Comparison of ENCODE assay signal across 8 cellular contexts in the genomic region with DNA sequence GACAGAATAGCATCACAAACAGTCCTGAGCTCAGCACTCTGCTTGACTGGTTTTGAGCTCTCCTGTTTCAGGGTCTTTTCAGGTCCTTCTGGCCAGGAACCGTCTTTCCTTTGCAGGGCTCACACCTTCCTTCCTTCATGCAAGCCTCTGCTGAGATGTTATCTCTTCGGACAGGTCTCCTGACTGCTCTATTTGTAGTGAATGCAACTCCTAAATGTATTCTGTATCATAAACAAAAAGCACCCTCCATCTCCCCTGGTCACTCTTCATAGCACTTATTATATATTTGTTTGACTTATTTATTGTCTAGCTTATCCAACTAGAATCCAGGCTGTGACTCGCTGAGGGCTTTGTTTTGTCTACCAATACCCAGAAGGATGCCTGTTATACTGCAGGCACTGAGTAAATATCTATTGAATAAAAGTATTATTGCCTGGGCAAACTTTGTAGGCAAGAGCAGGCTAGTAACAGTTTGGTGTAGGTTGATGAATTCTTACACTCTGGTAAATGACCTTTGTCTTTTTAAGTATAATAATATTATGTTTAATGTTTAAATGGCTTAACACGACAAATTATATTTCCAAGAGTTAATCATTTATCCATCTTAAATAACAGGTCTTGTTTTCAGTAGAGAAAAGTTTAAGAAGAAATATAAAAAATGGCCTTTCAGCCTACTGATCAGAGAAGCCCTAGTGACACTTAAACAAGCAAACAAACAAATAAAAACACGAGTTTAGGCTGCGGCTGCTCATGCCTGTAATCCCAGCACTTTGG.
DNase-seq lines count a peak whose midpoint lies in the region; ATAC-seq and TF ChIP-seq lines count a peak whose summit lies in the region.

No MANE protein-coding gene starts in this region.

- no peak for DNase-seq in activated naive CD4-positive, alpha-beta T cell treated with anti-CD3 and anti-CD28 coated beads, Interleukin-2, amount 10 ng/mL, durations not matched to agents 7 days and 5 days
- no peak for DNase-seq in activated naive CD4-positive, alpha-beta T cell treated with anti-CD3 and anti-CD28 coated beads, Interleukin-2, amount 50 U/mL, for 72 hours (ENCODE audit: low spot score in 2 of 2)
- DNase-seq in T-cell (no peak), endothelial cell (ENCODE audit: low spot score) (no peak)

- peak overlapping the region; percentile 61 to 67 for H3K27ac ChIP-seq in liver (ENCODE audit: low read depth in 1 of 2, low read length in 2 of 2)
- peak overlapping the region; percentile 3 for H3K27ac ChIP-seq in urinary bladder (ENCODE audit: low read depth)

- H3K27me3 Mint-ChIP-seq in activated naive CD4-positive, alpha-beta T cell treated with anti-CD3 and anti-CD28 coated beads, Interleukin-2, amount 10 ng/mL, durations not matched to agents 7 days and 5 days: peaks cover 4% of the 10 kb centered on the region
- H3K27me3 Mint-ChIP-seq in T-cell (no peaks in the 10 kb centered on the region), endothelial cell (ENCODE audit: unreplicated experiment) (peaks cover 6% of the 10 kb centered on the region)

- 32% methylated on average over 6 of the region's 6 CpGs for WGBS in liver
- 62% methylated on average over 6 of the region's 6 CpGs for WGBS in urinary bladder

- peak overlapping the region in 1 of 2 donors; percentile 43 for H3K9ac ChIP-seq in liver (ENCODE audit: low read depth in 1 of 2, low read length in 2 of 2)

- no peaks in the 10 kb centered on the region for H3K9me3 Mint-ChIP-seq in activated naive CD4-positive, alpha-beta T cell treated with anti-CD3 and anti-CD28 coated beads, Interleukin-2, amount 10 ng/mL, durations not matched to agents 7 days and 5 days
- H3K9me3 Mint-ChIP-seq in activated naive CD4-positive, alpha-beta T cell treated with anti-CD3 and anti-CD28 coated beads, Interleukin-2, amount 50 U/mL, for 72 hours: no peaks in the 10 kb centered on the region
- H3K9me3 Mint-ChIP-seq in T-cell: no peaks in the 10 kb centered on the region
- no peaks in the 10 kb centered on the region for H3K9me3 Mint-ChIP-seq in endothelial cell (ENCODE audit: unreplicated experiment)

- H3K9me3 ChIP-seq in liver (ENCODE audit: control insufficient read depth in 4 of 4, low read length in 3 of 4): no peaks in the 10 kb centered on the region

- peaks cover 81% of the 10 kb centered on the region for H3K4me1 Mint-ChIP-seq in activated naive CD4-positive, alpha-beta T cell treated with anti-CD3 and anti-CD28 coated beads, Interleukin-2, amount 10 ng/mL, durations not matched to agents 7 days and 5 days
- peaks cover 69 to 76% (median 73%) of the 10 kb centered on the region in 3 donors for H3K4me1 Mint-ChIP-seq in T-cell
- peaks cover 50% of the 10 kb centered on the region for H3K4me1 Mint-ChIP-seq in endothelial cell (ENCODE audit: unreplicated experiment)

- TF ChIP-seq CTCF in liver (IDR thresholded peaks at IDR 0.05; ENCODE audit: low read depth, low read length, missing input control) (no peak), endothelial cell (IDR thresholded peaks at IDR 0.05; ENCODE audit: unreplicated experiment) (no peak)

- H3K27ac Mint-ChIP-seq in activated naive CD4-positive, alpha-beta T cell treated with anti-CD3 and anti-CD28 coated beads, Interleukin-2, amount 10 ng/mL, durations not matched to agents 7 days and 5 days: peak overlapping the region; percentile 98
- peak overlapping the region in 1 of 2 donors; percentile 86 for H3K27ac Mint-ChIP-seq in activated naive CD4-positive, alpha-beta T cell treated with anti-CD3 and anti-CD28 coated beads, Interleukin-2, amount 50 U/mL, for 72 hours
- H3K27ac Mint-ChIP-seq in T-cell: peak overlapping the region; percentile 97 to 99
- no peak overlapping the region for H3K27ac Mint-ChIP-seq in endothelial cell (ENCODE audit: unreplicated experiment)

- no peak for TF ChIP-seq RAD21 in liver (IDR thresholded peaks at IDR 0.05)

- H3K4me3 Mint-ChIP-seq in activated naive CD4-positive, alpha-beta T cell treated with anti-CD3 and anti-CD28 coated beads, Interleukin-2, amount 10 ng/mL, durations not matched to agents 7 days and 5 days: no peak overlapping the region
- H3K4me3 Mint-ChIP-seq in T-cell: no peak overlapping the region
- H3K4me3 Mint-ChIP-seq in endothelial cell (ENCODE audit: unreplicated experiment): no peak overlapping the region

- CTCF ChIA-PET in activated naive CD4-positive, alpha-beta T cell treated with anti-CD3 and anti-CD28 coated beads, Interleukin-2, amount 10 ng/mL, durations not matched to agents 7 days and 5 days (lab: Charles Lee): interaction anchor here (0.8 to 3.1 kb wide), 10 partner anchors 9 to 293 kb away, joined by 3 to 19 read pairs (median 5); no protein-coding TSS in a partner anchor
- CTCF ChIA-PET in T-cell (lab: Charles Lee): interaction anchor here (0.6 to 1.3 kb wide), 10 partner anchors 31 to 293 kb away, joined by 3 to 6 read pairs (median 3); no protein-coding TSS in a partner anchor

- peaks cover 2% of the 10 kb centered on the region for H3K36me3 Mint-ChIP-seq in activated naive CD4-positive, alpha-beta T cell treated with anti-CD3 and anti-CD28 coated beads, Interleukin-2, amount 10 ng/mL, durations not matched to agents 7 days and 5 days
- H3K36me3 Mint-ChIP-seq in activated naive CD4-positive, alpha-beta T cell treated with anti-CD3 and anti-CD28 coated beads, Interleukin-2, amount 50 U/mL, for 72 hours: no peaks in the 10 kb centered on the region
- H3K36me3 Mint-ChIP-seq in T-cell (no peaks in the 10 kb centered on the region), endothelial cell (ENCODE audit: low read depth, unreplicated experiment) (no peaks in the 10 kb centered on the region)

- H3K36me3 ChIP-seq in liver (ENCODE audit: control insufficient read depth in 4 of 4, insufficient read depth in 3 of 4, low read depth in 1 of 4, low read length in 3 of 4) (no peaks in the 10 kb centered on the region), urinary bladder (ENCODE audit: insufficient read depth) (no peaks in the 10 kb centered on the region)

- H3K27me3 ChIP-seq in liver (ENCODE audit: control insufficient read depth in 4 of 4, insufficient read depth in 4 of 4, low read length in 3 of 4): no peaks in the 10 kb centered on the region

- ATAC-seq in activated naive CD4-positive, alpha-beta T cell treated with anti-CD3 and anti-CD28 coated beads, Interleukin-2, amount 50 U/mL, for 72 hours: no peak
- no peak for ATAC-seq in T-cell (replicated peaks in 1 of 4)
- no peak for ATAC-seq in GM18909 (IDR thresholded peaks at IDR 0.05; ENCODE audit: poor library complexity, unreplicated experiment)
- no peak for ATAC-seq in HG02588 (IDR thresholded peaks at IDR 0.05; ENCODE audit: unreplicated experiment)

- POLR2A ChIA-PET in T-cell (lab: Charles Lee): interaction anchor here in 1 of 2 donors (0.6 to 0.7 kb wide), 2 partner anchors 164 to 293 kb away, joined by 3 to 4 read pairs; no protein-coding TSS in a partner anchor

- H3K4me1 ChIP-seq in liver (ENCODE audit: control insufficient read depth in 4 of 4, insufficient read depth in 4 of 4, low read length in 3 of 4) (peaks cover 7 to 34% (median 25%) of the 10 kb centered on the region in 4 donors), urinary bladder (ENCODE audit: insufficient read depth) (no peaks in the 10 kb centered on the region)

- H3K4me3 ChIP-seq in liver (ENCODE audit: low read depth in 1 of 3, low read length in 3 of 3): no peak overlapping the region
- no peak overlapping the region for H3K4me3 ChIP-seq in urinary bladder (ENCODE audit: low read depth, low read length)

TF ChIP-seq in liver, 16 proteins besides CTCF, POLR2A, EP300 and RAD21:
- TF ChIP-seq, protein P1, sequence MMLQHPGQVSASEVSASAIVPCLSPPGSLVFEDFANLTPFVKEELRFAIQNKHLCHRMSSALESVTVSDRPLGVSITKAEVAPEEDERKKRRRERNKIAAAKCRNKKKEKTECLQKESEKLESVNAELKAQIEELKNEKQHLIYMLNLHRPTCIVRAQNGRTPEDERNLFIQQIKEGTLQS (IDR thresholded peaks at IDR 0.05): no peak
- TF ChIP-seq YY1 (IDR thresholded peaks at IDR 0.05) (no peak), FOXA2 (IDR thresholded peaks at IDR 0.05) (no peak)
- TF ChIP-seq, protein P2, sequence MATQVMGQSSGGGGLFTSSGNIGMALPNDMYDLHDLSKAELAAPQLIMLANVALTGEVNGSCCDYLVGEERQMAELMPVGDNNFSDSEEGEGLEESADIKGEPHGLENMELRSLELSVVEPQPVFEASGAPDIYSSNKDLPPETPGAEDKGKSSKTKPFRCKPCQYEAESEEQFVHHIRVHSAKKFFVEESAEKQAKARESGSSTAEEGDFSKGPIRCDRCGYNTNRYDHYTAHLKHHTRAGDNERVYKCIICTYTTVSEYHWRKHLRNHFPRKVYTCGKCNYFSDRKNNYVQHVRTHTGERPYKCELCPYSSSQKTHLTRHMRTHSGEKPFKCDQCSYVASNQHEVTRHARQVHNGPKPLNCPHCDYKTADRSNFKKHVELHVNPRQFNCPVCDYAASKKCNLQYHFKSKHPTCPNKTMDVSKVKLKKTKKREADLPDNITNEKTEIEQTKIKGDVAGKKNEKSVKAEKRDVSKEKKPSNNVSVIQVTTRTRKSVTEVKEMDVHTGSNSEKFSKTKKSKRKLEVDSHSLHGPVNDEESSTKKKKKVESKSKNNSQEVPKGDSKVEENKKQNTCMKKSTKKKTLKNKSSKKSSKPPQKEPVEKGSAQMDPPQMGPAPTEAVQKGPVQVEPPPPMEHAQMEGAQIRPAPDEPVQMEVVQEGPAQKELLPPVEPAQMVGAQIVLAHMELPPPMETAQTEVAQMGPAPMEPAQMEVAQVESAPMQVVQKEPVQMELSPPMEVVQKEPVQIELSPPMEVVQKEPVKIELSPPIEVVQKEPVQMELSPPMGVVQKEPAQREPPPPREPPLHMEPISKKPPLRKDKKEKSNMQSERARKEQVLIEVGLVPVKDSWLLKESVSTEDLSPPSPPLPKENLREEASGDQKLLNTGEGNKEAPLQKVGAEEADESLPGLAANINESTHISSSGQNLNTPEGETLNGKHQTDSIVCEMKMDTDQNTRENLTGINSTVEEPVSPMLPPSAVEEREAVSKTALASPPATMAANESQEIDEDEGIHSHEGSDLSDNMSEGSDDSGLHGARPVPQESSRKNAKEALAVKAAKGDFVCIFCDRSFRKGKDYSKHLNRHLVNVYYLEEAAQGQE (IDR thresholded peaks at IDR 0.05): peak; percentile 19
- TF ChIP-seq, protein P3, sequence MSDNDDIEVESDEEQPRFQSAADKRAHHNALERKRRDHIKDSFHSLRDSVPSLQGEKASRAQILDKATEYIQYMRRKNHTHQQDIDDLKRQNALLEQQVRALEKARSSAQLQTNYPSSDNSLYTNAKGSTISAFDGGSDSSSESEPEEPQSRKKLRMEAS (IDR thresholded peaks at IDR 0.05): no peak
